In the genomic region with DNA sequence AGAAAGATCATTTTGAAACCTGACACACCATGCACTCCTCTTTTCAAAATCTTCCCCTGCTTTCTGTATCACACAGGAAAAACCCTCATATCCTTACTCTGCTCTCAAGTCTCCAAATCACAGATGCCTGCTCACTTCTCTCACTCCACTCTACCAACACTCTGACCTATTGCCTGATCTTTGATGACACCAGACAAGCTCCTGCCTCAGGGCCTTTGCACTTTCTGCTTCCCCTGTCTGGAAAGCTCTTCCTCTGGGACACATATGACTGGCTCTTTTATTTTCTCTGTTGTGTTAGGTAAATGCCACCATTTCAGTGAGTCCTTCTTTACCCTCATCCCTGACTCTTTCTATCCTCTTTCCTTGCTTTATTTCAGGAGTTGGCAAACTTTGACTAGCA, we compare ENCODE assay signal across 1 cellular context.
TF ChIP-seq lines count a peak whose summit lies in the region.

No MANE protein-coding gene starts in this region.

TF ChIP-seq in HepG2, 621 proteins besides CTCF, POLR2A, EP300 and RAD21 (continues in another document):
- TF ChIP-seq, protein P1, sequence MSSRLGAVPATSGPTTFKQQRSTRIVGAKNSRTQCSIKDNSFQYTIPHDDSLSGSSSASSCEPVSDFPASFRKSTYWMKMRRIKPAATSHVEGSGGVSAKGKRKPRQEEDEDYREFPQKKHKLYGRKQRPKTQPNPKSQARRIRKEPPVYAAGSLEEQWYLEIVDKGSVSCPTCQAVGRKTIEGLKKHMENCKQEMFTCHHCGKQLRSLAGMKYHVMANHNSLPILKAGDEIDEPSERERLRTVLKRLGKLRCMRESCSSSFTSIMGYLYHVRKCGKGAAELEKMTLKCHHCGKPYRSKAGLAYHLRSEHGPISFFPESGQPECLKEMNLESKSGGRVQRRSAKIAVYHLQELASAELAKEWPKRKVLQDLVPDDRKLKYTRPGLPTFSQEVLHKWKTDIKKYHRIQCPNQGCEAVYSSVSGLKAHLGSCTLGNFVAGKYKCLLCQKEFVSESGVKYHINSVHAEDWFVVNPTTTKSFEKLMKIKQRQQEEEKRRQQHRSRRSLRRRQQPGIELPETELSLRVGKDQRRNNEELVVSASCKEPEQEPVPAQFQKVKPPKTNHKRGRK (CRISPR knock-in tag; IDR thresholded peaks at IDR 0.05) = no peak
- TF ChIP-seq KMT2B (CRISPR knock-in tag; IDR thresholded peaks at IDR 0.05) (no peak), ZBTB42 (CRISPR knock-in tag; IDR thresholded peaks at IDR 0.05) (no peak), ELF4 (CRISPR knock-in tag; IDR thresholded peaks at IDR 0.05; ENCODE audit: borderline replicate concordance) (no peak), ZNF784 (CRISPR knock-in tag; IDR thresholded peaks at IDR 0.05; ENCODE audit: borderline replicate concordance) (no peak), ZNF615 (CRISPR knock-in tag; IDR thresholded peaks at IDR 0.05; ENCODE audit: borderline replicate concordance) (no peak), ZNF451 (CRISPR knock-in tag; IDR thresholded peaks at IDR 0.05) (no peak), SMARCE1 (IDR thresholded peaks at IDR 0.05; ENCODE audit: borderline replicate concordance) (no peak), KLF6 (CRISPR knock-in tag; IDR thresholded peaks at IDR 0.05) (no peak), ZNF547 (CRISPR knock-in tag; IDR thresholded peaks at IDR 0.05) (no peak), XBP1 (CRISPR knock-in tag; IDR thresholded peaks at IDR 0.05) (no peak), ETV6 (CRISPR knock-in tag; conservative IDR thresholded peaks at IDR 0.05) (no peak), RCOR2 (CRISPR knock-in tag; IDR thresholded peaks at IDR 0.05) (0 out of 2 replicates have a peak, but pooled peaks have one; percentile 30), ZSCAN31 (CRISPR knock-in tag; IDR thresholded peaks at IDR 0.05; ENCODE audit: low read depth) (0 out of 2 replicates have a peak, but pooled peaks have one; percentile 34), ZNF672 (CRISPR knock-in tag; IDR thresholded peaks at IDR 0.05) (no peak), SMAD3 (CRISPR knock-in tag; IDR thresholded peaks at IDR 0.05) (no peak), ADNP (CRISPR knock-in tag; IDR thresholded peaks at IDR 0.05) (0 out of 2 replicates have a peak, but pooled peaks have one; percentile 11), CEBPG (CRISPR knock-in tag; IDR thresholded peaks at IDR 0.05) (no peak), ZNF589 (CRISPR knock-in tag; conservative IDR thresholded peaks at IDR 0.05) (no peak), SAFB2 (CRISPR knock-in tag; IDR thresholded peaks at IDR 0.05; ENCODE audit: borderline replicate concordance, low read depth) (no peak), AHDC1 (CRISPR knock-in tag; IDR thresholded peaks at IDR 0.05; ENCODE audit: borderline replicate concordance) (no peak)
- TF ChIP-seq, protein P2, sequence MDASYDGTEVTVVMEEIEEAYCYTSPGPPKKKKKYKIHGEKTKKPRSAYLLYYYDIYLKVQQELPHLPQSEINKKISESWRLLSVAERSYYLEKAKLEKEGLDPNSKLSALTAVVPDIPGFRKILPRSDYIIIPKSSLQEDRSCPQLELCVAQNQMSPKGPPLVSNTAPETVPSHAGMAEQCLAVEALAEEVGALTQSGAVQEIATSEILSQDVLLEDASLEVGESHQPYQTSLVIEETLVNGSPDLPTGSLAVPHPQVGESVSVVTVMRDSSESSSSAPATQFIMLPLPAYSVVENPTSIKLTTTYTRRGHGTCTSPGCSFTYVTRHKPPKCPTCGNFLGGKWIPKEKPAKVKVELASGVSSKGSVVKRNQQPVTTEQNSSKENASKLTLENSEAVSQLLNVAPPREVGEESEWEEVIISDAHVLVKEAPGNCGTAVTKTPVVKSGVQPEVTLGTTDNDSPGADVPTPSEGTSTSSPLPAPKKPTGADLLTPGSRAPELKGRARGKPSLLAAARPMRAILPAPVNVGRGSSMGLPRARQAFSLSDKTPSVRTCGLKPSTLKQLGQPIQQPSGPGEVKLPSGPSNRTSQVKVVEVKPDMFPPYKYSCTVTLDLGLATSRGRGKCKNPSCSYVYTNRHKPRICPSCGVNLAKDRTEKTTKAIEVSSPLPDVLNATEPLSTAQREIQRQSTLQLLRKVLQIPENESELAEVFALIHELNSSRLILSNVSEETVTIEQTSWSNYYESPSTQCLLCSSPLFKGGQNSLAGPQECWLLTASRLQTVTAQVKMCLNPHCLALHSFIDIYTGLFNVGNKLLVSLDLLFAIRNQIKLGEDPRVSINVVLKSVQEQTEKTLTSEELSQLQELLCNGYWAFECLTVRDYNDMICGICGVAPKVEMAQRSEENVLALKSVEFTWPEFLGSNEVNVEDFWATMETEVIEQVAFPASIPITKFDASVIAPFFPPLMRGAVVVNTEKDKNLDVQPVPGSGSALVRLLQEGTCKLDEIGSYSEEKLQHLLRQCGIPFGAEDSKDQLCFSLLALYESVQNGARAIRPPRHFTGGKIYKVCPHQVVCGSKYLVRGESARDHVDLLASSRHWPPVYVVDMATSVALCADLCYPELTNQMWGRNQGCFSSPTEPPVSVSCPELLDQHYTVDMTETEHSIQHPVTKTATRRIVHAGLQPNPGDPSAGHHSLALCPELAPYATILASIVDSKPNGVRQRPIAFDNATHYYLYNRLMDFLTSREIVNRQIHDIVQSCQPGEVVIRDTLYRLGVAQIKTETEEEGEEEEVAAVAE (CRISPR knock-in tag; IDR thresholded peaks at IDR 0.05; ENCODE audit: borderline replicate concordance) = no peak
- TF ChIP-seq, protein P3, sequence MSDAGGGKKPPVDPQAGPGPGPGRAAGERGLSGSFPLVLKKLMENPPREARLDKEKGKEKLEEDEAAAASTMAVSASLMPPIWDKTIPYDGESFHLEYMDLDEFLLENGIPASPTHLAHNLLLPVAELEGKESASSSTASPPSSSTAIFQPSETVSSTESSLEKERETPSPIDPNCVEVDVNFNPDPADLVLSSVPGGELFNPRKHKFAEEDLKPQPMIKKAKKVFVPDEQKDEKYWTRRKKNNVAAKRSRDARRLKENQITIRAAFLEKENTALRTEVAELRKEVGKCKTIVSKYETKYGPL (CRISPR knock-in tag; IDR thresholded peaks at IDR 0.05) = no peak
- TF ChIP-seq, protein P4, sequence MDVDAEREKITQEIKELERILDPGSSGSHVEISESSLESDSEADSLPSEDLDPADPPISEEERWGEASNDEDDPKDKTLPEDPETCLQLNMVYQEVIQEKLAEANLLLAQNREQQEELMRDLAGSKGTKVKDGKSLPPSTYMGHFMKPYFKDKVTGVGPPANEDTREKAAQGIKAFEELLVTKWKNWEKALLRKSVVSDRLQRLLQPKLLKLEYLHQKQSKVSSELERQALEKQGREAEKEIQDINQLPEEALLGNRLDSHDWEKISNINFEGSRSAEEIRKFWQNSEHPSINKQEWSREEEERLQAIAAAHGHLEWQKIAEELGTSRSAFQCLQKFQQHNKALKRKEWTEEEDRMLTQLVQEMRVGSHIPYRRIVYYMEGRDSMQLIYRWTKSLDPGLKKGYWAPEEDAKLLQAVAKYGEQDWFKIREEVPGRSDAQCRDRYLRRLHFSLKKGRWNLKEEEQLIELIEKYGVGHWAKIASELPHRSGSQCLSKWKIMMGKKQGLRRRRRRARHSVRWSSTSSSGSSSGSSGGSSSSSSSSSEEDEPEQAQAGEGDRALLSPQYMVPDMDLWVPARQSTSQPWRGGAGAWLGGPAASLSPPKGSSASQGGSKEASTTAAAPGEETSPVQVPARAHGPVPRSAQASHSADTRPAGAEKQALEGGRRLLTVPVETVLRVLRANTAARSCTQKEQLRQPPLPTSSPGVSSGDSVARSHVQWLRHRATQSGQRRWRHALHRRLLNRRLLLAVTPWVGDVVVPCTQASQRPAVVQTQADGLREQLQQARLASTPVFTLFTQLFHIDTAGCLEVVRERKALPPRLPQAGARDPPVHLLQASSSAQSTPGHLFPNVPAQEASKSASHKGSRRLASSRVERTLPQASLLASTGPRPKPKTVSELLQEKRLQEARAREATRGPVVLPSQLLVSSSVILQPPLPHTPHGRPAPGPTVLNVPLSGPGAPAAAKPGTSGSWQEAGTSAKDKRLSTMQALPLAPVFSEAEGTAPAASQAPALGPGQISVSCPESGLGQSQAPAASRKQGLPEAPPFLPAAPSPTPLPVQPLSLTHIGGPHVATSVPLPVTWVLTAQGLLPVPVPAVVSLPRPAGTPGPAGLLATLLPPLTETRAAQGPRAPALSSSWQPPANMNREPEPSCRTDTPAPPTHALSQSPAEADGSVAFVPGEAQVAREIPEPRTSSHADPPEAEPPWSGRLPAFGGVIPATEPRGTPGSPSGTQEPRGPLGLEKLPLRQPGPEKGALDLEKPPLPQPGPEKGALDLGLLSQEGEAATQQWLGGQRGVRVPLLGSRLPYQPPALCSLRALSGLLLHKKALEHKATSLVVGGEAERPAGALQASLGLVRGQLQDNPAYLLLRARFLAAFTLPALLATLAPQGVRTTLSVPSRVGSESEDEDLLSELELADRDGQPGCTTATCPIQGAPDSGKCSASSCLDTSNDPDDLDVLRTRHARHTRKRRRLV (CRISPR knock-in tag; IDR thresholded peaks at IDR 0.05) = no peak
